In genomic region chr13:112709825-112710783, GRCh38 we compare ENCODE assay signal across 1 cellular context.
A peak's percentile ranks its signal among the peaks of the same experiment; 100 is the strongest.
TF ChIP-seq lines count a peak whose summit lies in the region.

No MANE protein-coding gene starts in this region.

TF ChIP-seq in HepG2, 621 proteins besides CTCF, POLR2A, EP300 and RAD21:
- TF ChIP-seq CC2D1A (CRISPR knock-in tag; IDR thresholded peaks at IDR 0.05) = no peak
- peak; percentile 41; the same call in 1 of the 2 replicates for TF ChIP-seq ZNF263 (CRISPR knock-in tag; IDR thresholded peaks at IDR 0.05)
- peak; percentile 34 for TF ChIP-seq ZNF687 (CRISPR knock-in tag; IDR thresholded peaks at IDR 0.05)
- TF ChIP-seq AGO2 (optimal IDR thresholded peaks at IDR 0.05; ENCODE audit: low read depth, low read length) = peak; percentile 20
- no peak for TF ChIP-seq ZFP90 (CRISPR knock-in tag; IDR thresholded peaks at IDR 0.05; ENCODE audit: borderline replicate concordance)
